8 cellular contexts compared by ENCODE assay signal in the genomic region with DNA sequence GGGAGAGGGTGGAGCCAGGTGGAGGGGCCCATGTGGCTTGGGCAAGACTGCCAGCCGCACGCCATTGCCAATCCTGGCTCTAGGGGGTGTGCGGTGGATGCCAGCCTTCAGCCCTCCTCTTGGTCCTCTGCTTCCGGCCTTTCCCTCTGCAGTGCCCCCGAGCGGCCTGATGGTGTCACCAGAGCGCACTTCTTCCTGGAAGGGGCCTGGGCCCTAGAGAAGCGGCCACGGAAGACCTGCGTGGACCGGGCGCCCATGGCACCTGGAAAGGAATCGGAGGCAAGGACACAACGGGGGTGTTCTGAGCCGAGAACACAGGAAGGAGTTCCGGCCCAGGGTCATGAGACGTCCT.
DNase-seq lines count a peak whose midpoint lies in the region; ATAC-seq and TF ChIP-seq lines count a peak whose summit lies in the region.

No MANE protein-coding gene starts in this region.

- H3K9me3 Mint-ChIP-seq in activated CD4-positive, alpha-beta T cell treated with anti-CD3 and anti-CD28 coated beads, Interleukin-2, amount 10 ng/mL, durations not matched to agents 24 days and 14 days = no peaks in the 10 kb centered on the region

- TF ChIP-seq CTCF in LNCAP (IDR thresholded peaks at IDR 0.05) (peak; percentile 91), RWPE2 (IDR thresholded peaks at IDR 0.05; ENCODE audit: poor library complexity, severe bottlenecking) (peak; percentile 74), choroid plexus epithelial cell (conservative IDR thresholded peaks at IDR 0.05; ENCODE audit: low read depth, low read length) (peak; percentile 93)

- ATAC-seq in RWPE2 (ENCODE audit: low read depth) = peak; percentile 87

- DNase-seq in activated CD4-positive, alpha-beta T cell treated with anti-CD3 and anti-CD28 coated beads, Interleukin-2, amount 10 ng/mL, durations not matched to agents 24 days and 14 days = peak; percentile 80
- no peak for DNase-seq in activated CD4-positive, alpha-beta T cell treated with anti-CD3 and anti-CD28 coated beads for 1 hour
- peak; percentile 86 for DNase-seq in HEK293T (ENCODE audit: extremely low spot score)
- no peak for DNase-seq in RWPE2 (ENCODE audit: low spot score)
- DNase-seq in choroid plexus epithelial cell (ENCODE audit: low read depth) = peak; percentile 81
- peak; percentile 32 for DNase-seq in kidney glomerular epithelial cell (lab: John Stamatoyannopoulos, UW)
- DNase-seq in stimulated activated CD4-positive, alpha-beta T cell treated with anti-CD3 and anti-CD28 coated beads, TNF-alpha, amount 100 ng/mL, for 48 hours (ENCODE audit: low read depth in 3 of 3) = peak in 2 of 3 donors; percentile 5 to 13

- CTCF ChIA-PET in HEK293T (lab: Yijun Ruan, JAX) = no interaction called here

- H3K9me3 ChIP-seq in RWPE2 (ENCODE audit: severe bottlenecking) = no peaks in the 10 kb centered on the region

- peaks cover 3% of the 10 kb centered on the region for H3K4me1 Mint-ChIP-seq in activated CD4-positive, alpha-beta T cell treated with anti-CD3 and anti-CD28 coated beads, Interleukin-2, amount 10 ng/mL, durations not matched to agents 24 days and 14 days

- no peaks in the 10 kb centered on the region for H3K27me3 Mint-ChIP-seq in activated CD4-positive, alpha-beta T cell treated with anti-CD3 and anti-CD28 coated beads, Interleukin-2, amount 10 ng/mL, durations not matched to agents 24 days and 14 days

- H3K36me3 ChIP-seq in RWPE2 (ENCODE audit: low read depth) = no peaks in the 10 kb centered on the region

- H3K36me3 Mint-ChIP-seq in activated CD4-positive, alpha-beta T cell treated with anti-CD3 and anti-CD28 coated beads, Interleukin-2, amount 10 ng/mL, durations not matched to agents 24 days and 14 days (ENCODE audit: low read depth) = no peaks in the 10 kb centered on the region

- intact Hi-C loops in activated CD4-positive, alpha-beta T cell treated with anti-CD3 and anti-CD28 coated beads, Interleukin-2, amount 10 ng/mL, durations not matched to agents 24 days and 14 days (cut with micrococcal nuclease) = no loop called here

- H3K4me1 ChIP-seq in RWPE2 (ENCODE audit: insufficient read depth, poor library complexity, severe bottlenecking) = no peaks in the 10 kb centered on the region

- H3K4me3 Mint-ChIP-seq in activated CD4-positive, alpha-beta T cell treated with anti-CD3 and anti-CD28 coated beads, Interleukin-2, amount 10 ng/mL, durations not matched to agents 24 days and 14 days = no peak overlapping the region

- H3K4me3 ChIP-seq in RWPE2 (ENCODE audit: severe bottlenecking) (no peak overlapping the region), choroid plexus epithelial cell (ENCODE audit: low read depth, low read length) (peak overlapping the region; percentile 54)

- no peak overlapping the region for H3K27ac ChIP-seq in RWPE2 (ENCODE audit: poor library complexity, severe bottlenecking)

- no peaks in the 10 kb centered on the region for H3K27me3 ChIP-seq in RWPE2 (ENCODE audit: insufficient read depth, poor library complexity, severe bottlenecking)

- H3K27ac Mint-ChIP-seq in activated CD4-positive, alpha-beta T cell treated with anti-CD3 and anti-CD28 coated beads, Interleukin-2, amount 10 ng/mL, durations not matched to agents 24 days and 14 days = no peak overlapping the region

- POLR2A ChIA-PET in HEK293T (lab: Yijun Ruan, JAX) = no interaction called here

TF ChIP-seq in HEK293T, 16 proteins besides CTCF, POLR2A, EP300 and RAD21:
- TF ChIP-seq CTBP1 (IDR thresholded peaks at IDR 0.05; ENCODE audit: borderline replicate concordance) (no peak), FOXM1 (IDR thresholded peaks at IDR 0.05; ENCODE audit: borderline replicate concordance) (no peak), SUZ12 (IDR thresholded peaks at IDR 0.05) (no peak), ZNF384 (IDR thresholded peaks at IDR 0.05) (no peak), LEF1 (IDR thresholded peaks at IDR 0.05; ENCODE audit: borderline replicate concordance) (no peak), ARNT (IDR thresholded peaks at IDR 0.05) (no peak), L3MBTL2 (conservative IDR thresholded peaks at IDR 0.05) (no peak), BHLHE40 (IDR thresholded peaks at IDR 0.05; ENCODE audit: borderline replicate concordance) (no peak), NFRKB (IDR thresholded peaks at IDR 0.05) (no peak), HDGF (IDR thresholded peaks at IDR 0.05; ENCODE audit: borderline replicate concordance) (no peak), ELF4 (IDR thresholded peaks at IDR 0.05) (no peak), FOXK2 (IDR thresholded peaks at IDR 0.05) (no peak), SP1 (IDR thresholded peaks at IDR 0.05) (no peak), FOXA1 (IDR thresholded peaks at IDR 0.05) (no peak)
- TF ChIP-seq, protein P1, sequence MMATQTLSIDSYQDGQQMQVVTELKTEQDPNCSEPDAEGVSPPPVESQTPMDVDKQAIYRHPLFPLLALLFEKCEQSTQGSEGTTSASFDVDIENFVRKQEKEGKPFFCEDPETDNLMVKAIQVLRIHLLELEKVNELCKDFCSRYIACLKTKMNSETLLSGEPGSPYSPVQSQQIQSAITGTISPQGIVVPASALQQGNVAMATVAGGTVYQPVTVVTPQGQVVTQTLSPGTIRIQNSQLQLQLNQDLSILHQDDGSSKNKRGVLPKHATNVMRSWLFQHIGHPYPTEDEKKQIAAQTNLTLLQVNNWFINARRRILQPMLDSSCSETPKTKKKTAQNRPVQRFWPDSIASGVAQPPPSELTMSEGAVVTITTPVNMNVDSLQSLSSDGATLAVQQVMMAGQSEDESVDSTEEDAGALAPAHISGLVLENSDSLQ (IDR thresholded peaks at IDR 0.05) = no peak
TF ChIP-seq in HEK293T: peak in this region for 0.

Comparison
In these comparisons a context has a peak if more than half of its experiments do, and no peak if none do; other contexts are left out.
1. DNase-seq: peak in activated CD4-positive, alpha-beta T cell treated with anti-CD3 and anti-CD28 coated beads, Interleukin-2, amount 10 ng/mL, durations not matched to agents 24 days and 14 days (single experiment), HEK293T (single experiment), choroid plexus epithelial cell (single experiment), kidney glomerular epithelial cell (single experiment) and stimulated activated CD4-positive, alpha-beta T cell treated with anti-CD3 and anti-CD28 coated beads, TNF-alpha, amount 100 ng/mL, for 48 hours (2 of 3); none in activated CD4-positive, alpha-beta T cell treated with anti-CD3 and anti-CD28 coated beads for 1 hour (single experiment) and RWPE2 (single experiment).
2. Peak in every context shown above with its lines, with median percentiles within 50 percentile points of each other: CTCF ChIP-seq.